11 cellular contexts compared by ENCODE assay signal in genomic region chr9:134571946-134572914, GRCh38.
DNase-seq lines count a peak whose midpoint lies in the region; ATAC-seq and TF ChIP-seq lines count a peak whose summit lies in the region.
"Had no signal": no experiment of that assay in that cellular context is flagged by ENCODE, and none has a peak within 500 bp of the region (broad histone marks: within the 10 kb centered on the region; RNA-seq: fewer than 3 reads in every experiment).

No MANE protein-coding gene starts in this region.

- no peaks in the 10 kb centered on the region for H3K79me2 ChIP-seq in osteoblast (ENCODE audit: insufficient read depth, low read length)

- H3K4me2 ChIP-seq in osteoblast (ENCODE audit: insufficient read depth, low read length), result no peak overlapping the region

- H3K4me1 ChIP-seq in HEK293 (ENCODE audit: control insufficient read depth, insufficient read depth, low read length) (no peaks in the 10 kb centered on the region), osteoblast (ENCODE audit: insufficient read depth, low read length) (peaks cover 13% of the 10 kb centered on the region)

- H3K9me3 ChIP-seq in HEK293 (ENCODE audit: control insufficient read depth, insufficient read depth, low read depth, low read length) (no peaks in the 10 kb centered on the region), osteoblast (ENCODE audit: low read depth, low read length) (no peaks in the 10 kb centered on the region), MG63 (no peaks in the 10 kb centered on the region)

- no peaks in the 10 kb centered on the region for H3K36me3 ChIP-seq in HEK293 (ENCODE audit: control insufficient read depth in 2 of 2, insufficient read depth in 1 of 2, low read length in 2 of 2)
- no peaks in the 10 kb centered on the region for H3K36me3 ChIP-seq in osteoblast (ENCODE audit: insufficient read depth, low read length)
- no peaks in the 10 kb centered on the region for H3K36me3 ChIP-seq in MG63

- no peaks in the 10 kb centered on the region for H4K20me1 ChIP-seq in osteoblast (ENCODE audit: insufficient read depth, low read length)

- no peaks in the 10 kb centered on the region for H3K27me3 ChIP-seq in dorsolateral prefrontal cortex
- H3K27me3 ChIP-seq in osteoblast (ENCODE audit: insufficient read depth, low read length), result no peaks in the 10 kb centered on the region
- no peaks in the 10 kb centered on the region for H3K27me3 ChIP-seq in MG63

- CTCF ChIA-PET in HEK293 (lab: Yijun Ruan, JAX), result interaction anchor here (0.6 to 1.9 kb wide), 2 partner anchors 91 to 123 kb away, joined by 3 to 9 read pairs; no protein-coding TSS in a partner anchor

- H3K4me3 ChIP-seq in HEK293 (ENCODE audit: low read depth, low read length) (no peak overlapping the region), dorsolateral prefrontal cortex (no peak overlapping the region), osteoblast (ENCODE audit: insufficient read depth, low read length) (no peak overlapping the region), MG63 (no peak overlapping the region)

- intact Hi-C loops in dorsolateral prefrontal cortex (cut with DNase I), result no loop called here

- TF ChIP-seq CTCF in HEK293 (tag by site-specific recombination; IDR thresholded peaks at IDR 0.05), result no peak
- no peak for TF ChIP-seq CTCF in dorsolateral prefrontal cortex (IDR thresholded peaks at IDR 0.05 in 54 of 56, conservative IDR thresholded peaks at IDR 0.05 in 2 of 56; ENCODE audit: low read depth in 1 of 56, partially characterized antibody in 56 of 56)
- TF ChIP-seq CTCF in osteoblast (IDR thresholded peaks at IDR 0.05; ENCODE audit: extremely low read depth, low read depth, low read length), result no peak

- POLR2A ChIA-PET in HEK293 (lab: Yijun Ruan, JAX), result no interaction called here

- no peak overlapping the region for H3K27ac ChIP-seq in HEK293 (ENCODE audit: extremely low read depth, low read depth, low read length)
- no peak overlapping the region for H3K27ac ChIP-seq in dorsolateral prefrontal cortex
- H3K27ac ChIP-seq in osteoblast (ENCODE audit: low read depth, low read length), result no peak overlapping the region

- DNase-seq in Daoy (ENCODE audit: low read depth) (peak; percentile 65), dorsolateral prefrontal cortex (peak in 6 of 10 donors; percentile 10 to 32 (median 18)), osteoblast (ENCODE audit: insufficient read length, low spot score, missing footprints) (peak; percentile 87), MV-4-11 (lab: John Stamatoyannopoulos, UW) (no peak), mucosa of gallbladder (ENCODE audit: low spot score) (no peak), MG63 (no peak)
- DNase-seq: Calu3; NCI-H146; stimulated activated CD4-positive, alpha-beta T cell treated with anti-CD3 and anti-CD28 coated beads, Interleukin-12 subunit alpha, Interleukin-12 subunit beta, amount 100 ng/mL, for 4 hours had no signal

- ATAC-seq in HG03439 (IDR thresholded peaks at IDR 0.05; ENCODE audit: unreplicated experiment), result no peak

- no peak overlapping the region for H2AFZ ChIP-seq in osteoblast (ENCODE audit: low read length)

TF ChIP-seq in HEK293, 187 proteins besides CTCF, POLR2A, EP300 and RAD21 (continues in another document):
- no peak for TF ChIP-seq ZNF76 (tag by site-specific recombination; IDR thresholded peaks at IDR 0.05; ENCODE audit: borderline replicate concordance, low read depth)
- TF ChIP-seq ZFHX2 (tag by site-specific recombination; conservative IDR thresholded peaks at IDR 0.05), result peak; percentile 91
- TF ChIP-seq ZNF449 (tag by site-specific recombination; IDR thresholded peaks at IDR 0.05), result no peak
- TF ChIP-seq ZNF692 (tag by site-specific recombination; IDR thresholded peaks at IDR 0.05), result no peak
- no peak for TF ChIP-seq ZNF24 (tag by site-specific recombination; IDR thresholded peaks at IDR 0.05)
- TF ChIP-seq ZNF302 (tag by site-specific recombination; IDR thresholded peaks at IDR 0.05; ENCODE audit: low read depth), result no peak
- TF ChIP-seq ZNF776 (tag by site-specific recombination; IDR thresholded peaks at IDR 0.05; ENCODE audit: borderline replicate concordance), result no peak
- no peak for TF ChIP-seq ZNF664 (tag by site-specific recombination; IDR thresholded peaks at IDR 0.05)
- TF ChIP-seq ZNF37A (tag by site-specific recombination; IDR thresholded peaks at IDR 0.05), result no peak
- no peak for TF ChIP-seq ELK4 (IDR thresholded peaks at IDR 0.05; ENCODE audit: borderline replicate concordance, low read depth, low read length)
- TF ChIP-seq PATZ1 (tag by site-specific recombination; IDR thresholded peaks at IDR 0.05), result no peak
- TF ChIP-seq HOXA7 (CRISPR knock-in tag; IDR thresholded peaks at IDR 0.05; ENCODE audit: borderline replicate concordance), result no peak
- no peak for TF ChIP-seq KLF16 (tag by site-specific recombination; IDR thresholded peaks at IDR 0.05)
- no peak for TF ChIP-seq ZNF660 (tag by site-specific recombination; IDR thresholded peaks at IDR 0.05)
- no peak for TF ChIP-seq HOXC10 (CRISPR knock-in tag; IDR thresholded peaks at IDR 0.05)
- 0 out of 2 replicates have a peak, but pooled peaks have one; percentile 16 for TF ChIP-seq SCRT2 (tag by site-specific recombination; IDR thresholded peaks at IDR 0.05)
- TF ChIP-seq SP3 (tag by site-specific recombination; IDR thresholded peaks at IDR 0.05), result no peak
- TF ChIP-seq KLF9 (tag by site-specific recombination; IDR thresholded peaks at IDR 0.05; ENCODE audit: low read depth), result peak; percentile 56
- no peak for TF ChIP-seq ZSCAN16 (tag by site-specific recombination; IDR thresholded peaks at IDR 0.05)
- TF ChIP-seq ZNF148 (tag by site-specific recombination; IDR thresholded peaks at IDR 0.05; ENCODE audit: borderline replicate concordance), result no peak

Comparison
In these comparisons a context has a peak if more than half of its experiments do, and no peak if none do; other contexts are left out.
1. DNase-seq: peak in Daoy (single experiment), dorsolateral prefrontal cortex (6 of 10) and osteoblast (single experiment); none in MV-4-11 (single experiment), mucosa of gallbladder (single experiment) and MG63 (single experiment).